Comparison of ENCODE assay signal across 11 cellular contexts in genomic region chr5:159003045-159004030, GRCh38.
A peak's percentile ranks its signal among the peaks of the same experiment; 100 is the strongest.
DNase-seq lines count a peak whose midpoint lies in the region; TF ChIP-seq lines count a peak whose summit lies in the region.
"Had no signal": no experiment of that assay in that cellular context is flagged by ENCODE, and none has a peak within 500 bp of the region (broad histone marks: within the 10 kb centered on the region; RNA-seq: fewer than 3 reads in every experiment).

No MANE protein-coding gene starts in this region.

- H3K9me3 Mint-ChIP-seq in glutamatergic neuron (ENCODE audit: unreplicated experiment): peaks cover 2% of the 10 kb centered on the region
- H3K9me3 Mint-ChIP-seq: natural killer cell had no signal

- H3K9ac ChIP-seq in GM23248 (no peak overlapping the region), SK-N-MC (ENCODE audit: insufficient read length) (no peak overlapping the region)

- POLR2A ChIA-PET in AG04449 (lab: Yijun Ruan, JAX): interaction anchor here (0.7 to 0.8 kb wide), 2 partner anchors 8 to 11 kb away, joined by 3 read pairs; no protein-coding TSS in a partner anchor

- H3K4me1 ChIP-seq in GM23248 (ENCODE audit: insufficient read depth): peaks cover 54% of the 10 kb centered on the region

- no peaks in the 10 kb centered on the region for H3K9me2 ChIP-seq in GM23248 (ENCODE audit: insufficient read depth)

- 0 out of 2 replicates have a peak, but pooled peaks cover 5% of the 10 kb centered on the region for H3K79me2 ChIP-seq in GM23248 (ENCODE audit: insufficient read depth)

- in situ Hi-C loops in GM23248 (cut with MboI): no loop called here

- CTCF ChIA-PET in AG04449 (lab: Yijun Ruan, JAX): interaction anchor here (0.7 to 1.1 kb wide), 2 partner anchors 104 to 309 kb away, joined by 3 to 4 read pairs; no protein-coding TSS in a partner anchor

- WGBS in GM23248 (ENCODE audit: low coverage in 1 of 2, low lambda C conversion rate in 2 of 2, missing lambda C conversion rate in 2 of 2), 2 experiments: 27 to 29% methylated on average over 4 of the region's 4 CpGs

- H3K27me3 Mint-ChIP-seq in glutamatergic neuron (ENCODE audit: unreplicated experiment): no peaks in the 10 kb centered on the region

- H3K9me3 ChIP-seq in GM23248 (ENCODE audit: low read depth) (no peaks in the 10 kb centered on the region), SK-N-MC (ENCODE audit: low read depth, low read length) (no peaks in the 10 kb centered on the region)

- DNase-seq in AG04449 (ENCODE audit: low read depth, low spot score) (peak; percentile 17), GM23248 (peak; percentile 88), SK-N-MC (ENCODE audit: low read depth, low spot score) (no peak), glutamatergic neuron (no peak), cerebellum (ENCODE audit: low spot score) (no peak), coronary artery (ENCODE audit: low spot score) (no peak)
- DNase-seq in stimulated activated CD4-positive, alpha-beta T cell treated with anti-CD3 and anti-CD28 coated beads, Interleukin-2, amount 100 ng/mL, for 48 hours: no peak
- DNase-seq in activated CD4-positive, alpha-beta T cell treated with anti-CD3 and anti-CD28 coated beads for 48 hours: no peak
- DNase-seq: hypothalamus, natural killer cell, NCI-H187 had no signal

- H3K4me1 Mint-ChIP-seq in glutamatergic neuron (ENCODE audit: low read depth, unreplicated experiment): peaks cover 53% of the 10 kb centered on the region
- H3K4me1 Mint-ChIP-seq: natural killer cell had no signal

- peak overlapping the region; percentile 63 for H3K27ac ChIP-seq in GM23248
- H3K27ac ChIP-seq in SK-N-MC: no peak overlapping the region
- peak overlapping the region in 1 of 2 donors; percentile 63 for H3K27ac ChIP-seq in coronary artery

- no peak overlapping the region for H3K4me3 ChIP-seq in AG04449 (ENCODE audit: low read depth, low read length)
- H3K4me3 ChIP-seq in GM23248: no peak overlapping the region; the same call in 1 of the 2 replicates
- H3K4me3 ChIP-seq in SK-N-MC: peak overlapping the region; percentile 21; the same call in 1 of the 2 replicates
- H3K4me3 ChIP-seq in coronary artery: no peak overlapping the region

- H3F3A ChIP-seq in GM23248 (ENCODE audit: insufficient read depth): peaks cover 31% of the 10 kb centered on the region

- no peaks in the 10 kb centered on the region for H4K20me1 ChIP-seq in GM23248 (ENCODE audit: insufficient read depth)

- H3K4me2 ChIP-seq in GM23248 (ENCODE audit: unreplicated experiment): peak overlapping the region; percentile 26

- H3K27ac Mint-ChIP-seq in glutamatergic neuron (ENCODE audit: unreplicated experiment): peak overlapping the region; percentile 44
- H3K27ac Mint-ChIP-seq: natural killer cell had no signal

- no peak overlapping the region for H2AFZ ChIP-seq in GM23248

- peak overlapping the region; percentile 26 for H3K4me3 Mint-ChIP-seq in glutamatergic neuron (ENCODE audit: unreplicated experiment)
- H3K4me3 Mint-ChIP-seq: natural killer cell had no signal

- H3K36me3 ChIP-seq in GM23248 (ENCODE audit: low read depth) (no peaks in the 10 kb centered on the region), SK-N-MC (ENCODE audit: insufficient read depth, low read length) (no peaks in the 10 kb centered on the region)

- H3K27me3 ChIP-seq in GM23248 (replicated peaks; ENCODE audit: insufficient read depth): no peaks in the 10 kb centered on the region

- H3K36me3 Mint-ChIP-seq in glutamatergic neuron (ENCODE audit: unreplicated experiment): no peaks in the 10 kb centered on the region
- H3K36me3 Mint-ChIP-seq: natural killer cell had no signal

- TF ChIP-seq CTCF in AG04449 (IDR thresholded peaks at IDR 0.05; ENCODE audit: insufficient read depth, low read length, missing control alignments) (no peak), glutamatergic neuron (IDR thresholded peaks at IDR 0.05; ENCODE audit: partially characterized antibody, unreplicated experiment) (no peak), coronary artery (IDR thresholded peaks at IDR 0.05) (no peak)

Comparison
In these comparisons a context has a peak if more than half of its experiments do, and no peak if none do; other contexts are left out.
1. DNase-seq: peak in AG04449 (single experiment) and GM23248 (single experiment); none in SK-N-MC (single experiment), glutamatergic neuron (single experiment), cerebellum (single experiment), stimulated activated CD4-positive, alpha-beta T cell treated with anti-CD3 and anti-CD28 coated beads, Interleukin-2, amount 100 ng/mL, for 48 hours (0 of 2), coronary artery (single experiment) and activated CD4-positive, alpha-beta T cell treated with anti-CD3 and anti-CD28 coated beads for 48 hours (single experiment).